ENCODE assay signal across 8 cellular contexts in genomic region chr17:42674755-42675347, GRCh38. TPM values are rescaled to one million over a fixed set of nuclear protein-coding genes. Genes with fewer than 3 reads are reported as not detected.
DNase-seq lines count a peak whose midpoint lies in the region; ATAC-seq and TF ChIP-seq lines count a peak whose summit lies in the region.
"Had no signal": no experiment of that assay in that cellular context is flagged by ENCODE, and none has a peak within 500 bp of the region (broad histone marks: within the 10 kb centered on the region; RNA-seq: fewer than 3 reads in every experiment).

No MANE protein-coding gene starts in this region.

- H3K4me3 ChIP-seq in HCT116 (replicated peaks in 1 of 2; ENCODE audit: low read depth in 1 of 2, low read length in 2 of 2) (peak overlapping the region; percentile 95 to 98), OCI-LY3 (ENCODE audit: low read length) (peak overlapping the region; percentile 91), foreskin fibroblast (ENCODE audit: low read depth in 1 of 2, low read length in 2 of 2) (peak overlapping the region; percentile 89 to 92), skin epidermis (peak overlapping the region; percentile 57 to 94 (median 75))

- H3K9ac ChIP-seq in HCT116 (ENCODE audit: low read length) (peak overlapping the region; percentile 95), OCI-LY3 (ENCODE audit: low read length) (peak overlapping the region; percentile 74)

- H3K4me2 ChIP-seq in HCT116 (ENCODE audit: low read length) (peak overlapping the region; percentile 99), OCI-LY3 (ENCODE audit: low read length) (peak overlapping the region; percentile 84)

- CTCF ChIA-PET in HCT116 (lab: Charles Lee) = interaction anchor here (1.2 to 1.8 kb wide), 5 partner anchors 14 to 145 kb away, joined by 3 to 9 read pairs (median 4); partner anchors contain the start of gene PSMC3IP

- H3K9me3 ChIP-seq in HCT116 (ENCODE audit: control insufficient read depth in 1 of 2, insufficient read depth in 1 of 2, low read depth in 1 of 2, low read length in 2 of 2) (no peaks in the 10 kb centered on the region), OCI-LY3 (ENCODE audit: insufficient read depth, low read length) (no peaks in the 10 kb centered on the region)

- no peaks in the 10 kb centered on the region for H4K20me1 ChIP-seq in HCT116 (ENCODE audit: insufficient read depth)
- peaks cover 2% of the 10 kb centered on the region; the same call in 1 of the 2 replicates for H4K20me1 ChIP-seq in OCI-LY3 (ENCODE audit: insufficient read depth, low read length)

- intact Hi-C loops in HCT116 (cut with micrococcal nuclease) = loop anchor here (5.0 kb wide), 1 partner anchor 53 kb away; no protein-coding TSS in a partner anchor

- H3K27me3 ChIP-seq in HCT116 (ENCODE audit: insufficient read depth, low read length) (no peaks in the 10 kb centered on the region), OCI-LY3 (ENCODE audit: low read depth, low read length) (peaks cover 12% of the 10 kb centered on the region)

- RAD21 ChIA-PET in HCT116 (lab: Charles Lee; ENCODE audit: low non-redundant PET in 1 of 2, low total read pairs in 2 of 2, uncharacterized antibody in 2 of 2, unreplicated experiment in 2 of 2) = interaction anchor here in 1 of 2 experiments (1.4 kb wide), 1 partner anchor 97 kb away, joined by 4 read pairs; no protein-coding TSS in a partner anchor

- no peak overlapping the region for H2AFZ ChIP-seq in HCT116 (ENCODE audit: low read depth, low read length, poor library complexity, severe bottlenecking)
- H2AFZ ChIP-seq in OCI-LY3 (ENCODE audit: low read depth, low read length) = no peak overlapping the region

- H3K4me1 ChIP-seq in HCT116 (ENCODE audit: control insufficient read depth in 1 of 2, insufficient read depth in 2 of 2, low read length in 2 of 2) (peaks cover 15 to 50% of the 10 kb centered on the region in 2 experiments), OCI-LY3 (ENCODE audit: low read length) (peaks cover 48% of the 10 kb centered on the region)

- BruUV-seq in HCT116 (replicated peaks; lab: Mats Ljungman, UMichigan) = no TSS peak

- TF ChIP-seq POLR2A in HCT116 (IDR thresholded peaks at IDR 0.05; ENCODE audit: borderline replicate concordance, extremely low read depth, insufficient read depth, insufficient read length) = no peak

- POLR2A ChIA-PET in HCT116 (lab: Charles Lee) = interaction anchor here (1.1 to 2.0 kb wide), 2 partner anchors 65 to 97 kb away, joined by 3 to 4 read pairs; partner anchors contain the start of genes RETREG3 and TUBG1

- TF ChIP-seq CTCF in HCT116 (IDR thresholded peaks at IDR 0.05 in 2 of 3, conservative IDR thresholded peaks at IDR 0.05 in 1 of 3; ENCODE audit: borderline replicate concordance in 1 of 3, insufficient read depth in 1 of 3, low read depth in 2 of 3, low read length in 2 of 3) (no peak), OCI-LY3 (IDR thresholded peaks at IDR 0.05; ENCODE audit: low read depth, low read length) (no peak), foreskin fibroblast (IDR thresholded peaks at IDR 0.05; ENCODE audit: low read depth, low read length) (no peak)

- H3K27ac ChIP-seq in HCT116 (ENCODE audit: low read depth, low read length) = peak overlapping the region; percentile 86
- no peak overlapping the region for H3K27ac ChIP-seq in OCI-LY3 (ENCODE audit: low read length)
- peak overlapping the region in 19 of 21 experiments; percentile 29 to 98 (median 84) for H3K27ac ChIP-seq in skin epidermis

- ATAC-seq in HCT116 (no peak), HG02884 (IDR thresholded peaks at IDR 0.05; ENCODE audit: unreplicated experiment) (no peak)

- H3K79me2 ChIP-seq in HCT116 (ENCODE audit: insufficient read depth, low read length) = peaks cover 38% of the 10 kb centered on the region
- H3K79me2 ChIP-seq in OCI-LY3 (ENCODE audit: low read length) = peaks cover 10% of the 10 kb centered on the region; the same call in 1 of the 2 replicates

- H3K36me3 ChIP-seq in HCT116 (ENCODE audit: control insufficient read depth in 1 of 2, insufficient read depth in 2 of 2, low read length in 2 of 2) (peaks cover 17 to 30% of the 10 kb centered on the region in 2 experiments; a peak in 3 of 4 replicates), OCI-LY3 (replicated peaks; ENCODE audit: low read depth, low read length) (peaks cover 23% of the 10 kb centered on the region)

- H3K9me2 ChIP-seq in HCT116 (ENCODE audit: insufficient read depth) = no peaks in the 10 kb centered on the region

- DNase-seq in HCT116 (ENCODE audit: low read depth, low spot score) (no peak), foreskin fibroblast (no peak), NOMO-1 treated with DMSO at 0.1 percent for 48 hours (lab: John Stamatoyannopoulos, UW; ENCODE audit: unreplicated experiment) (no peak)
- DNase-seq in stimulated activated CD4-positive, alpha-beta T cell treated with anti-CD3 and anti-CD28 coated beads, Interleukin-4, amount 100 ng/mL, for 1 hour = no peak
- DNase-seq: activated CD4-positive, alpha-beta T cell treated with anti-CD3 and anti-CD28 coated beads for 48 hours had no signal

- TF ChIP-seq RAD21 in HCT116 (IDR thresholded peaks at IDR 0.05; ENCODE audit: low read depth) = no peak

TF ChIP-seq in HCT116, 20 proteins besides CTCF, POLR2A, EP300 and RAD21:
- TF ChIP-seq MAX (IDR thresholded peaks at IDR 0.05) = no peak
- TF ChIP-seq FOSL1 (IDR thresholded peaks at IDR 0.05; ENCODE audit: low read depth) = no peak
- TF ChIP-seq SP1 (IDR thresholded peaks at IDR 0.05; ENCODE audit: low read depth) = no peak
- TF ChIP-seq REST (IDR thresholded peaks at IDR 0.05; ENCODE audit: low read depth) = no peak
- TF ChIP-seq TCF7L2 (IDR thresholded peaks at IDR 0.05; ENCODE audit: borderline replicate concordance, extremely low read depth, insufficient read depth, insufficient read length) = no peak
- no peak for TF ChIP-seq YY1 (IDR thresholded peaks at IDR 0.05; ENCODE audit: extremely low read depth, insufficient replicate concordance, low read depth, low read length)
- no peak for TF ChIP-seq ZFX (IDR thresholded peaks at IDR 0.05)
- no peak for TF ChIP-seq EGR1 (IDR thresholded peaks at IDR 0.05; ENCODE audit: low read depth)
- no peak for TF ChIP-seq ZBTB33 (IDR thresholded peaks at IDR 0.05; ENCODE audit: extremely low read depth, insufficient replicate concordance, low read length)
- no peak for TF ChIP-seq CBX3 (IDR thresholded peaks at IDR 0.05; ENCODE audit: low read depth)
- no peak for TF ChIP-seq EZH2 (IDR thresholded peaks at IDR 0.05)
- TF ChIP-seq EZH2phosphoT487 (IDR thresholded peaks at IDR 0.05; ENCODE audit: borderline replicate concordance) = no peak
- TF ChIP-seq ELF1 (IDR thresholded peaks at IDR 0.05; ENCODE audit: borderline replicate concordance, low read depth) = no peak
- no peak for TF ChIP-seq ZNF274 (IDR thresholded peaks at IDR 0.05; ENCODE audit: low read depth, low read length)
- TF ChIP-seq CEBPB (IDR thresholded peaks at IDR 0.05; ENCODE audit: low read depth) = no peak
- no peak for TF ChIP-seq POLR2AphosphoS5 (IDR thresholded peaks at IDR 0.05; ENCODE audit: low read depth, low read length)

RNA-seq across cellular contexts. Expression of gene PLEKHH3, which starts 1.9 kb away (rescaled TPM):
- 66.3 TPM for total RNA-seq in HCT116 (2021; ENCODE audit: unreplicated experiment)
- 64.9 and 69.0 TPM in 2 replicates for polyA plus RNA-seq in HCT116 (2012)

RNA-seq across cellular contexts. Expression of gene CCR10, which starts 6.8 kb away (rescaled TPM):
- 0.66 TPM for total RNA-seq in HCT116 (2021; ENCODE audit: unreplicated experiment)
- 0.78 and 1.2 TPM in 2 replicates for polyA plus RNA-seq in HCT116 (2012)

RNA-seq across cellular contexts. Expression of gene CNTNAP1, which starts 7.5 kb away (rescaled TPM):
- total RNA-seq in HCT116 (2021; ENCODE audit: unreplicated experiment) = 6.4 TPM
- 8.6 and 9.2 TPM in 2 replicates for polyA plus RNA-seq in HCT116 (2012)

RNA-seq across cellular contexts. Expression of gene TUBG2, which starts 15.8 kb away (rescaled TPM):
- total RNA-seq in HCT116 (2021; ENCODE audit: unreplicated experiment) = 20.9 TPM
- polyA plus RNA-seq in HCT116 (2012) = 23.7 and 24.1 TPM in 2 replicates
